In the genomic region with DNA sequence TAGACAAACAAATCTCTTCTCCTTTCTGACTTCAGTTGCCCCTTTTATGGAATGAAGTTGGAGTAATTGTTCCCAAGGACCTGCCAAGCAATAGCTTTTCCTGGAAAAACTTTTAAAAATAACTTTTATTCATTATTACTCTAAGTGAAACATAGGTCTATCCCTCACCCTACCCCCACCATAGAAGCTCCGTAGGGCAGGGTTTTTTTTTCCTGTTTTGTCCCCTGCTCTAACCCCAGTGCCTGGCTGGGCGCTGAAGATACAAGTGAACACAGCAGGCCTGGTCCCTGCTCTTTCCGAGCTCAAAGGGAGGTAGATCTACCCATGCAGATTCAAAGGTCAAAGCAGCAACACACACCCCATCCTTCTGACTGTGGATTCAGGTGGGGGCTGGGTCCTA, we compare ENCODE assay signal across 27 cellular contexts. TPM values are rescaled to one million over a fixed set of nuclear protein-coding genes. Genes with fewer than 3 reads are reported as not detected.
DNase-seq lines count a peak whose midpoint lies in the region; ATAC-seq, FAIRE-seq and TF ChIP-seq lines count a peak whose summit lies in the region.
"Had no signal": no experiment of that assay in that cellular context is flagged by ENCODE, and none has a peak within 500 bp of the region (broad histone marks: within the 10 kb centered on the region; RNA-seq: fewer than 3 reads in every experiment).

No MANE protein-coding gene starts in this region.

- H3K4me2 ChIP-seq in HepG2 (ENCODE audit: low read depth, low read length) (peak overlapping the region; percentile 15; the same call in 1 of the 2 replicates), OCI-LY7 (ENCODE audit: low read length) (no peak overlapping the region)

- peaks cover 21% of the 10 kb centered on the region for H3K4me1 ChIP-seq in HepG2 (ENCODE audit: insufficient read depth, low read length)
- H3K4me1 ChIP-seq in right lobe of liver = peaks cover 0 to 1% (median 0%) of the 10 kb centered on the region in 4 donors
- peaks cover 13% of the 10 kb centered on the region for H3K4me1 ChIP-seq in muscle layer of colon (ENCODE audit: insufficient read depth, low read length)
- H3K4me1 ChIP-seq in sigmoid colon = peaks cover 0 to 32% (median 23%) of the 10 kb centered on the region in 4 donors
- H3K4me1 ChIP-seq in aorta (ENCODE audit: control insufficient read depth in 1 of 2, insufficient read depth in 2 of 2, low read length in 2 of 2) = peaks cover 0 to 2% of the 10 kb centered on the region in 2 donors
- peaks cover 4% of the 10 kb centered on the region for H3K4me1 ChIP-seq in OCI-LY7 (ENCODE audit: insufficient read depth, low read length, poor library complexity, severe bottlenecking)
- peaks cover 2 to 13% (median 3%) of the 10 kb centered on the region in 4 donors for H3K4me1 ChIP-seq in upper lobe of left lung

- TF ChIP-seq CTCF in HepG2 (CRISPR knock-in tag; IDR thresholded peaks at IDR 0.05) = no peak
- TF ChIP-seq CTCF in right lobe of liver (IDR thresholded peaks at IDR 0.05) = no peak
- no peak for TF ChIP-seq CTCF in sigmoid colon (IDR thresholded peaks at IDR 0.05)
- TF ChIP-seq CTCF in OCI-LY7 (conservative IDR thresholded peaks at IDR 0.05; ENCODE audit: low read length) = no peak
- no peak for TF ChIP-seq CTCF in upper lobe of left lung (IDR thresholded peaks at IDR 0.05)

- no peaks in the 10 kb centered on the region for H3K9me2 ChIP-seq in OCI-LY7 (ENCODE audit: insufficient read depth, low read length)

- H3K79me2 ChIP-seq in HepG2 (ENCODE audit: insufficient read depth, low read length) (no peaks in the 10 kb centered on the region), OCI-LY7 (ENCODE audit: insufficient read depth, low read depth, low read length) (no peaks in the 10 kb centered on the region)

- CTCF ChIA-PET in HepG2 (lab: Yijun Ruan, JAX; ENCODE audit: low intra/inter-chr PET ratio, low total read pairs) (no interaction called here), OCI-LY7 (lab: Charles Lee; ENCODE audit: unreplicated experiment) (no interaction called here)

- H3K27ac ChIP-seq in HepG2 (ENCODE audit: extremely low read length, insufficient read depth, low read length) = no peak overlapping the region
- H3K27ac ChIP-seq in right lobe of liver = no peak overlapping the region
- H3K27ac ChIP-seq in muscle layer of colon (ENCODE audit: low read depth, low read length) = peak overlapping the region; percentile 24
- H3K27ac ChIP-seq in sigmoid colon = peak overlapping the region; percentile 47 to 68 (median 56)
- peak overlapping the region; percentile 46 to 68 for H3K27ac ChIP-seq in aorta (ENCODE audit: low read depth in 1 of 2, low read length in 2 of 2)
- H3K27ac ChIP-seq in OCI-LY7 (ENCODE audit: low read depth, low read length, poor library complexity, severe bottlenecking) = no peak overlapping the region
- H3K27ac ChIP-seq in upper lobe of left lung = peak overlapping the region in 1 of 4 donors; percentile 18
- H3K27ac ChIP-seq: HL-60, SJCRH30 had no signal

- BruUV-seq in HepG2 (replicated peaks; lab: Mats Ljungman, UMichigan) = no TSS peak
- BruUV-seq in OCI-LY7 (replicated peaks; lab: Mats Ljungman, UMichigan) = no TSS peak

- TF ChIP-seq EP300 in HepG2 (IDR thresholded peaks at IDR 0.05; ENCODE audit: low read depth in 2 of 2, low read length in 2 of 2) = no peak
- TF ChIP-seq EP300 in HepG2 (CRISPR knock-in tag; IDR thresholded peaks at IDR 0.05; ENCODE audit: borderline replicate concordance) = no peak
- TF ChIP-seq EP300 in sigmoid colon (IDR thresholded peaks at IDR 0.05) = no peak
- TF ChIP-seq EP300 in upper lobe of left lung (IDR thresholded peaks at IDR 0.05) = no peak

- POLR2A ChIA-PET in HepG2 (lab: Yijun Ruan, JAX) (interaction anchor here (1.3 kb wide), 1 partner anchor 16 kb away, joined by 3 read pairs; a partner anchor contains a TSS), OCI-LY7 (lab: Charles Lee) (no interaction called here)

- no peak for DNase-seq in HepG2 (ENCODE audit: low spot score)
- no peak for DNase-seq in right lobe of liver
- DNase-seq in sigmoid colon = no peak
- DNase-seq in aorta = no peak
- no peak for DNase-seq in OCI-LY7 (ENCODE audit: low spot score)
- no peak for DNase-seq in upper lobe of left lung
- DNase-seq in effector CD8-positive, alpha-beta T cell (lab: John Stamatoyannopoulos, UW) = no peak
- DNase-seq: AML-193; C1 segment of cervical spinal cord; Calu3; CD8-positive, alpha-beta memory T cell; GDM1; H9; KG1; NCI-H1092 treated with DMSO at 0.1 percent for 48 hours; NCI-H1436 treated with DMSO at 0.1 percent for 48 hours; NCI-H1930; NCI-H2227 treated with DMSO at 0.1 percent for 48 hours; NCI-H510A; SJCRH30 had no signal

- peak; percentile 42 for FAIRE-seq in HepG2 (lab: Jason Lieb, UNC)
- FAIRE-seq: GM19239 had no signal

- H3K36me3 ChIP-seq in HepG2 (replicated peaks in 1 of 2; ENCODE audit: control insufficient read depth in 1 of 2, insufficient read depth in 2 of 2, low read length in 2 of 2) (no peaks in the 10 kb centered on the region), right lobe of liver (no peaks in the 10 kb centered on the region), muscle layer of colon (ENCODE audit: insufficient read depth, low read length) (peaks cover 5% of the 10 kb centered on the region), sigmoid colon (peaks cover 0 to 8% (median 3%) of the 10 kb centered on the region in 4 donors), aorta (ENCODE audit: control insufficient read depth in 1 of 2, insufficient read depth in 2 of 2, low read length in 1 of 2) (peaks cover 0 to 3% of the 10 kb centered on the region in 2 donors), OCI-LY7 (ENCODE audit: insufficient read depth, low read length) (no peaks in the 10 kb centered on the region), upper lobe of left lung (no peaks in the 10 kb centered on the region)
- H3K36me3 ChIP-seq: SJCRH30 had no signal

- no peak overlapping the region for H2AFZ ChIP-seq in HepG2 (ENCODE audit: low read length)
- no peak overlapping the region for H2AFZ ChIP-seq in OCI-LY7 (ENCODE audit: low read length)

- no peak for TF ChIP-seq RAD21 in HepG2 (CRISPR knock-in tag; IDR thresholded peaks at IDR 0.05)

- no peaks in the 10 kb centered on the region for H3K9me3 ChIP-seq in HepG2 (ENCODE audit: low read length)
- no peaks in the 10 kb centered on the region for H3K9me3 ChIP-seq in right lobe of liver
- H3K9me3 ChIP-seq in muscle layer of colon (ENCODE audit: low read length) = no peaks in the 10 kb centered on the region
- no peaks in the 10 kb centered on the region for H3K9me3 ChIP-seq in sigmoid colon
- no peaks in the 10 kb centered on the region for H3K9me3 ChIP-seq in aorta (ENCODE audit: control insufficient read depth, low read length)
- H3K9me3 ChIP-seq in OCI-LY7 (ENCODE audit: low read length) = no peaks in the 10 kb centered on the region
- peaks cover 0 to 5% (median 0%) of the 10 kb centered on the region in 4 donors for H3K9me3 ChIP-seq in upper lobe of left lung
- H3K9me3 ChIP-seq: SJCRH30 had no signal

- ATAC-seq in HepG2 (peak; percentile 82), right lobe of liver (no peak), aorta (ENCODE audit: low FRiP score) (peak; percentile 90), upper lobe of left lung (ENCODE audit: low FRiP score in 2 of 2) (no peak)
- ATAC-seq: Panc1 had no signal

- H3K4me3 ChIP-seq in HepG2 (replicated peaks in 1 of 3; ENCODE audit: insufficient read depth in 1 of 3, low read depth in 2 of 3, low read length in 3 of 3) = no peak overlapping the region
- H3K4me3 ChIP-seq in right lobe of liver = no peak overlapping the region
- H3K4me3 ChIP-seq in muscle layer of colon (ENCODE audit: low read depth in 1 of 2, low read length in 2 of 2) = no peak overlapping the region
- no peak overlapping the region for H3K4me3 ChIP-seq in sigmoid colon
- no peak overlapping the region for H3K4me3 ChIP-seq in aorta (ENCODE audit: low read length in 2 of 2)
- no peak overlapping the region for H3K4me3 ChIP-seq in OCI-LY7 (ENCODE audit: low read depth, low read length, poor library complexity, severe bottlenecking)
- H3K4me3 ChIP-seq in upper lobe of left lung = no peak overlapping the region
- H3K4me3 ChIP-seq: SJCRH30 had no signal

- H3K27me3 ChIP-seq in HepG2 (ENCODE audit: control insufficient read depth in 1 of 2, insufficient read depth in 2 of 2, low read length in 2 of 2) = peaks cover 0 to 12% of the 10 kb centered on the region in 2 experiments; a peak in 3 of 5 replicates
- H3K27me3 ChIP-seq in right lobe of liver = peaks cover 0 to 17% of the 10 kb centered on the region in 2 donors
- no peaks in the 10 kb centered on the region for H3K27me3 ChIP-seq in muscle layer of colon (ENCODE audit: control insufficient read depth in 1 of 2, insufficient read depth in 2 of 2, low read length in 2 of 2)
- H3K27me3 ChIP-seq in sigmoid colon = no peaks in the 10 kb centered on the region
- no peaks in the 10 kb centered on the region for H3K27me3 ChIP-seq in aorta (ENCODE audit: control insufficient read depth in 1 of 2, insufficient read depth in 2 of 2, low read length in 1 of 2)
- H3K27me3 ChIP-seq in upper lobe of left lung = peaks cover 0 to 18% (median 9%) of the 10 kb centered on the region in 4 donors
- H3K27me3 ChIP-seq: SJCRH30 had no signal

- in situ Hi-C loops in HepG2 (cut with HindIII; ENCODE audit: extremely low pct_ligation_motif_present, low pct_unique_long_range_greater_than_20kb) = no loop called here

- TF ChIP-seq POLR2A in HepG2 (IDR thresholded peaks at IDR 0.05; ENCODE audit: insufficient read depth in 1 of 2, low read depth in 2 of 2, low read length in 2 of 2) = no peak
- TF ChIP-seq POLR2A in right lobe of liver (IDR thresholded peaks at IDR 0.05) = no peak
- no peak for TF ChIP-seq POLR2A in sigmoid colon (IDR thresholded peaks at IDR 0.05)
- TF ChIP-seq POLR2A in upper lobe of left lung (IDR thresholded peaks at IDR 0.05) = no peak

- H4K20me1 ChIP-seq in HepG2 (ENCODE audit: insufficient read depth, low read length) (no peaks in the 10 kb centered on the region), OCI-LY7 (ENCODE audit: insufficient read depth, low read length) (no peaks in the 10 kb centered on the region)

- 5% methylated on average over 3 of the region's 3 CpGs for WGBS in HepG2 (ENCODE audit: low lambda C conversion rate)
- 41% methylated on average over 3 of the region's 3 CpGs for WGBS in right lobe of liver (ENCODE audit: insufficient coverage, low coverage, low lambda C conversion rate, missing lambda C conversion rate)
- WGBS in sigmoid colon, 2 donors = 28 to 67% methylated on average over 3 of the region's 3 CpGs
- 3 to 5% methylated on average over 3 of the region's 3 CpGs for WGBS in aorta, 2 donors
- WGBS in upper lobe of left lung, 2 donors = 37 to 58% methylated on average over 3 of the region's 3 CpGs

- no peak overlapping the region for H3K9ac ChIP-seq in HepG2 (ENCODE audit: insufficient read depth, low read depth, low read length)
- H3K9ac ChIP-seq in muscle layer of colon (ENCODE audit: low read length) = no peak overlapping the region

- intact Hi-C loops in HepG2 (cut with micrococcal nuclease; ENCODE audit: unreplicated experiment) = no loop called here
- intact Hi-C loops in right lobe of liver (cut with DNase I) = no loop called here
- intact Hi-C loops in sigmoid colon (cut with DNase I) = no loop called here
- intact Hi-C loops in aorta (cut with DNase I) = no loop called here
- intact Hi-C loops in OCI-LY7 (cut with micrococcal nuclease; ENCODE audit: unreplicated experiment) = no loop called here

RNA-seq across cellular contexts. Expression of a gene that starts 8.7 kb away (rescaled TPM):
- not detected in 2 replicates for total RNA-seq in HepG2 (2016; rRNA removed; fragmentation: Illumina TruSeq; extraction: Trizol)
- total RNA-seq in HepG2 (2016; cell fraction: cytosol; rRNA removed; fragmentation: Illumina TruSeq; extraction: Trizol; ENCODE audit: low read depth) = not detected in 2 replicates
- not detected in 2 replicates for total RNA-seq in HepG2 (2016; cell fraction: insoluble cytoplasmic fraction; rRNA removed; fragmentation: Illumina TruSeq; extraction: Trizol)
- total RNA-seq in HepG2 (2016; cell fraction: membrane; rRNA removed; fragmentation: Illumina TruSeq; extraction: Trizol) = not detected in 2 replicates
- not detected in 2 replicates for total RNA-seq in HepG2 (2016; cell fraction: nucleus; rRNA removed; fragmentation: Illumina TruSeq; extraction: Trizol)
- polyA plus RNA-seq in HepG2 (2011; rRNA removed) = not detected in 2 replicates
- polyA plus RNA-seq in HepG2 (2011; cell fraction: cytosol; rRNA removed) = not detected in 2 replicates
- polyA plus RNA-seq in HepG2 (2011; cell fraction: nucleus; rRNA removed) = not detected in 2 replicates
- not detected in 2 replicates for polyA plus RNA-seq in HepG2 (2012)
- not detected in 2 replicates for polyA plus RNA-seq in HepG2 (2016; cell fraction: cytosol; fragmentation: Illumina TruSeq; extraction: Trizol; ENCODE audit: low read depth)
- not detected in 2 replicates for polyA plus RNA-seq in HepG2 (2016; cell fraction: insoluble cytoplasmic fraction; fragmentation: Illumina TruSeq; extraction: Trizol; ENCODE audit: low read depth)
- not detected in 2 replicates for polyA plus RNA-seq in HepG2 (2016; cell fraction: membrane; fragmentation: Illumina TruSeq; extraction: Trizol; ENCODE audit: low read depth)
- polyA plus RNA-seq in HepG2 (2016; cell fraction: nucleus; fragmentation: Illumina TruSeq; extraction: Trizol; ENCODE audit: insufficient read depth, low read depth) = not detected in 2 replicates
- polyA minus RNA-seq in HepG2 (2011; rRNA and poly(A)+ RNA removed; ENCODE audit: low replicate concordance) = not detected in 2 replicates
- not detected in 2 replicates for polyA minus RNA-seq in HepG2 (2011; cell fraction: cytosol; rRNA and poly(A)+ RNA removed)
- not detected in 2 replicates for polyA minus RNA-seq in HepG2 (2011; cell fraction: nucleus; rRNA and poly(A)+ RNA removed)
- not detected for total RNA-seq in right lobe of liver
- not detected for total RNA-seq in sigmoid colon
- not detected for polyA plus RNA-seq in sigmoid colon
- total RNA-seq in aorta = 1 to 10 TPM; 3.0 to 4.5 TPM
- polyA plus RNA-seq in aorta = not detected
- total RNA-seq in OCI-LY7 (2014; rRNA removed; shearing (Covaris generic)) = not detected in 2 replicates
- not detected in 2 replicates for total RNA-seq in OCI-LY7 (2022)
- total RNA-seq in upper lobe of left lung = not detected
- total RNA-seq: A172, Calu3, H9, HT-29, SJCRH30 had no signal
- polyA plus RNA-seq: AG04450; CD8-positive, alpha-beta memory T cell had no signal

RNA-seq across cellular contexts. Expression of a gene that starts 16.3 kb away (rescaled TPM):
- 0.04 TPM in 1 of 2 replicates, not detected in the other for total RNA-seq in HepG2 (2016; rRNA removed; fragmentation: Illumina TruSeq; extraction: Trizol)
- total RNA-seq in HepG2 (2016; cell fraction: cytosol; rRNA removed; fragmentation: Illumina TruSeq; extraction: Trizol; ENCODE audit: low read depth) = 0.09 and 0.10 TPM in 2 replicates
- total RNA-seq in HepG2 (2016; cell fraction: insoluble cytoplasmic fraction; rRNA removed; fragmentation: Illumina TruSeq; extraction: Trizol) = 0.04 TPM in 1 of 2 replicates, not detected in the other
- not detected in 2 replicates for total RNA-seq in HepG2 (2016; cell fraction: membrane; rRNA removed; fragmentation: Illumina TruSeq; extraction: Trizol)
- not detected in 2 replicates for total RNA-seq in HepG2 (2016; cell fraction: nucleus; rRNA removed; fragmentation: Illumina TruSeq; extraction: Trizol)
- polyA plus RNA-seq in HepG2 (2011; rRNA removed) = 0.04 TPM in 1 of 2 replicates, not detected in the other
- polyA plus RNA-seq in HepG2 (2011; cell fraction: cytosol; rRNA removed) = 0.03 TPM in 2 replicates
- not detected in 2 replicates for polyA plus RNA-seq in HepG2 (2011; cell fraction: nucleus; rRNA removed)
- polyA plus RNA-seq in HepG2 (2012) = not detected in 2 replicates
- polyA plus RNA-seq in HepG2 (2016; cell fraction: cytosol; fragmentation: Illumina TruSeq; extraction: Trizol; ENCODE audit: low read depth) = 0.07 TPM in 1 of 2 replicates, not detected in the other
- not detected in 2 replicates for polyA plus RNA-seq in HepG2 (2016; cell fraction: insoluble cytoplasmic fraction; fragmentation: Illumina TruSeq; extraction: Trizol; ENCODE audit: low read depth)
- not detected in 2 replicates for polyA plus RNA-seq in HepG2 (2016; cell fraction: membrane; fragmentation: Illumina TruSeq; extraction: Trizol; ENCODE audit: low read depth)
- 0.16 TPM in 1 of 2 replicates, not detected in the other for polyA plus RNA-seq in HepG2 (2016; cell fraction: nucleus; fragmentation: Illumina TruSeq; extraction: Trizol; ENCODE audit: insufficient read depth, low read depth)
- polyA minus RNA-seq in HepG2 (2011; rRNA and poly(A)+ RNA removed; ENCODE audit: low replicate concordance) = 0.09 TPM in 1 of 2 replicates, not detected in the other
- not detected in 2 replicates for polyA minus RNA-seq in HepG2 (2011; cell fraction: cytosol; rRNA and poly(A)+ RNA removed)
- not detected in 2 replicates for polyA minus RNA-seq in HepG2 (2011; cell fraction: nucleus; rRNA and poly(A)+ RNA removed)
- total RNA-seq in right lobe of liver = 1 to 10 TPM in 3 of 6 experiments, under 1 TPM in 3; 0.46 to 1.6 (median 0.93) TPM
- 10 to 100 TPM; 23.7 to 87.2 (median 48.6) TPM for total RNA-seq in sigmoid colon
- polyA plus RNA-seq in sigmoid colon = 1 to 10 TPM in 2 of 3 donors, under 1 TPM in 1; 0.46 to 2.9 (median 1.8) TPM
- total RNA-seq in aorta = 100 to 1,000 TPM in 1 of 2 donors, 10 to 100 TPM in 1; 84.1 to 216 TPM
- polyA plus RNA-seq in aorta = 10 to 100 TPM; 24.4 to 47.0 TPM
- 0.10 and 0.44 TPM in 2 replicates for total RNA-seq in OCI-LY7 (2014; rRNA removed; shearing (Covaris generic))
- total RNA-seq in OCI-LY7 (2022) = not detected in 2 replicates
- 10 to 100 TPM in 2 of 6 donors, 1 to 10 TPM in 4; 1.8 to 12.0 (median 4.0) TPM for total RNA-seq in upper lobe of left lung
- total RNA-seq: Calu3 had no signal
- polyA plus RNA-seq: CD8-positive, alpha-beta memory T cell had no signal

RNA-seq across cellular contexts. Expression of a gene that starts 19.8 kb away (rescaled TPM):
- total RNA-seq in HepG2 (2016; rRNA removed; fragmentation: Illumina TruSeq; extraction: Trizol) = not detected in 2 replicates
- not detected in 2 replicates for total RNA-seq in HepG2 (2016; cell fraction: cytosol; rRNA removed; fragmentation: Illumina TruSeq; extraction: Trizol; ENCODE audit: low read depth)
- total RNA-seq in HepG2 (2016; cell fraction: insoluble cytoplasmic fraction; rRNA removed; fragmentation: Illumina TruSeq; extraction: Trizol) = not detected in 2 replicates
- total RNA-seq in HepG2 (2016; cell fraction: membrane; rRNA removed; fragmentation: Illumina TruSeq; extraction: Trizol) = not detected in 2 replicates
- not detected in 2 replicates for total RNA-seq in HepG2 (2016; cell fraction: nucleus; rRNA removed; fragmentation: Illumina TruSeq; extraction: Trizol)
- polyA plus RNA-seq in HepG2 (2011; rRNA removed) = not detected in 2 replicates
- polyA plus RNA-seq in HepG2 (2011; cell fraction: cytosol; rRNA removed) = not detected in 2 replicates
- polyA plus RNA-seq in HepG2 (2011; cell fraction: nucleus; rRNA removed) = not detected in 2 replicates
- not detected in 2 replicates for polyA plus RNA-seq in HepG2 (2012)
- not detected in 2 replicates for polyA plus RNA-seq in HepG2 (2016; cell fraction: cytosol; fragmentation: Illumina TruSeq; extraction: Trizol; ENCODE audit: low read depth)
- not detected in 2 replicates for polyA plus RNA-seq in HepG2 (2016; cell fraction: insoluble cytoplasmic fraction; fragmentation: Illumina TruSeq; extraction: Trizol; ENCODE audit: low read depth)
- polyA plus RNA-seq in HepG2 (2016; cell fraction: membrane; fragmentation: Illumina TruSeq; extraction: Trizol; ENCODE audit: low read depth) = not detected in 2 replicates
- not detected in 2 replicates for polyA plus RNA-seq in HepG2 (2016; cell fraction: nucleus; fragmentation: Illumina TruSeq; extraction: Trizol; ENCODE audit: insufficient read depth, low read depth)
- polyA minus RNA-seq in HepG2 (2011; rRNA and poly(A)+ RNA removed; ENCODE audit: low replicate concordance) = 0.09 TPM in 1 of 2 replicates, not detected in the other
- not detected in 2 replicates for polyA minus RNA-seq in HepG2 (2011; cell fraction: cytosol; rRNA and poly(A)+ RNA removed)
- polyA minus RNA-seq in HepG2 (2011; cell fraction: nucleus; rRNA and poly(A)+ RNA removed) = not detected in 2 replicates
- 1 to 10 TPM; 2.4 to 4.1 (median 3.0) TPM for total RNA-seq in right lobe of liver
- 1 to 10 TPM; 2.0 to 5.8 (median 3.5) TPM for total RNA-seq in sigmoid colon
- 1 to 10 TPM in 1 of 3 donors, under 1 TPM in 1, not detected in 1; 0.60 to 4.4 TPM for polyA plus RNA-seq in sigmoid colon
- total RNA-seq in aorta = 10 to 100 TPM; 70.4 to 70.8 TPM
- polyA plus RNA-seq in aorta = 100 to 1,000 TPM in 1 of 2 donors, 10 to 100 TPM in 1; 17.3 to 119 TPM
- total RNA-seq in OCI-LY7 (2014; rRNA removed; shearing (Covaris generic)) = 0.25 and 0.26 TPM in 2 replicates
- not detected in 2 replicates for total RNA-seq in OCI-LY7 (2022)
- 10 to 100 TPM in 3 of 6 donors, 1 to 10 TPM in 3; 6.4 to 26.0 (median 11.1) TPM for total RNA-seq in upper lobe of left lung
- total RNA-seq: Calu3, H9, HT-29, SJCRH30 had no signal
- polyA plus RNA-seq: CD8-positive, alpha-beta memory T cell had no signal

RNA-seq across cellular contexts. Expression of a gene that starts 43.6 kb away (rescaled TPM):
- total RNA-seq in HepG2 (2016; rRNA removed; fragmentation: Illumina TruSeq; extraction: Trizol) = 258 and 314 TPM in 2 replicates
- total RNA-seq in HepG2 (2016; cell fraction: cytosol; rRNA removed; fragmentation: Illumina TruSeq; extraction: Trizol; ENCODE audit: low read depth) = 219 and 253 TPM in 2 replicates
- 270 and 297 TPM in 2 replicates for total RNA-seq in HepG2 (2016; cell fraction: insoluble cytoplasmic fraction; rRNA removed; fragmentation: Illumina TruSeq; extraction: Trizol)
- total RNA-seq in HepG2 (2016; cell fraction: membrane; rRNA removed; fragmentation: Illumina TruSeq; extraction: Trizol) = 322 and 352 TPM in 2 replicates
- total RNA-seq in HepG2 (2016; cell fraction: nucleus; rRNA removed; fragmentation: Illumina TruSeq; extraction: Trizol) = 95.5 and 96.2 TPM in 2 replicates
- 232 and 239 TPM in 2 replicates for polyA plus RNA-seq in HepG2 (2011; rRNA removed)
- polyA plus RNA-seq in HepG2 (2011; cell fraction: cytosol; rRNA removed) = 211 and 281 TPM in 2 replicates
- 146 and 178 TPM in 2 replicates for polyA plus RNA-seq in HepG2 (2011; cell fraction: nucleus; rRNA removed)
- polyA plus RNA-seq in HepG2 (2012) = 277 and 325 TPM in 2 replicates
- polyA plus RNA-seq in HepG2 (2016; cell fraction: cytosol; fragmentation: Illumina TruSeq; extraction: Trizol; ENCODE audit: low read depth) = 495 and 575 TPM in 2 replicates
- 466 and 539 TPM in 2 replicates for polyA plus RNA-seq in HepG2 (2016; cell fraction: insoluble cytoplasmic fraction; fragmentation: Illumina TruSeq; extraction: Trizol; ENCODE audit: low read depth)
- 497 and 555 TPM in 2 replicates for polyA plus RNA-seq in HepG2 (2016; cell fraction: membrane; fragmentation: Illumina TruSeq; extraction: Trizol; ENCODE audit: low read depth)
- polyA plus RNA-seq in HepG2 (2016; cell fraction: nucleus; fragmentation: Illumina TruSeq; extraction: Trizol; ENCODE audit: insufficient read depth, low read depth) = 259 and 261 TPM in 2 replicates
- 66.6 and 121 TPM in 2 replicates for polyA minus RNA-seq in HepG2 (2011; rRNA and poly(A)+ RNA removed; ENCODE audit: low replicate concordance)
- polyA minus RNA-seq in HepG2 (2011; cell fraction: cytosol; rRNA and poly(A)+ RNA removed) = 58.1 and 58.6 TPM in 2 replicates
- 33.0 and 37.0 TPM in 2 replicates for polyA minus RNA-seq in HepG2 (2011; cell fraction: nucleus; rRNA and poly(A)+ RNA removed)
- 100 to 1,000 TPM in 1 of 6 experiments, 10 to 100 TPM in 5; 83.8 to 119 (median 92.2) TPM for total RNA-seq in right lobe of liver
- total RNA-seq in sigmoid colon = 100 to 1,000 TPM; 127 to 183 (median 159) TPM
- polyA plus RNA-seq in sigmoid colon = 100 to 1,000 TPM; 210 to 375 (median 281) TPM
- total RNA-seq in aorta = 100 to 1,000 TPM; 212 to 237 TPM
- polyA plus RNA-seq in aorta = 100 to 1,000 TPM; 197 to 240 TPM
- total RNA-seq in OCI-LY7 (2014; rRNA removed; shearing (Covaris generic)) = 175 and 205 TPM in 2 replicates
- total RNA-seq in OCI-LY7 (2022) = 198 and 246 TPM in 2 replicates
- total RNA-seq in upper lobe of left lung = 100 to 1,000 TPM in 4 of 6 donors, 10 to 100 TPM in 2; 74.4 to 176 (median 123) TPM

Comparison
In these comparisons a context has a peak if more than half of its experiments do, and no peak if none do; other contexts are left out.
1. ATAC-seq: peak in HepG2 (single experiment) and aorta (single experiment); none in right lobe of liver (0 of 4) and upper lobe of left lung (0 of 2).
2. H3K27ac ChIP-seq: peak in muscle layer of colon (single experiment), sigmoid colon (4 of 4) and aorta (2 of 2); none in HepG2 (single experiment), right lobe of liver (0 of 3) and OCI-LY7 (single experiment).